1 cellular context compared by ENCODE assay signal in genomic region chr17:62965149-62965648, GRCh38.
TF ChIP-seq lines count a peak whose summit lies in the region.

No MANE protein-coding gene starts in this region.

TF ChIP-seq in K562, 482 proteins besides CTCF, POLR2A, EP300 and RAD21 (continued from another document):
- TF ChIP-seq MLLT1 (IDR thresholded peaks at IDR 0.05) (peak in 1 of 2 experiments; percentile 46; a peak in 1 of 4 replicates), TEAD1 (CRISPR knock-in tag; IDR thresholded peaks at IDR 0.05) (no peak; a peak in 1 of 4 replicates), TAF15 (IDR thresholded peaks at IDR 0.05; ENCODE audit: low read depth, low read length) (no peak), NRF1 (conservative IDR thresholded peaks at IDR 0.05 in 1 of 2, IDR thresholded peaks at IDR 0.05 in 1 of 2) (no peak), POLR3A (IDR thresholded peaks at IDR 0.05; ENCODE audit: borderline replicate concordance, extremely low read depth, insufficient read depth, insufficient read length) (no peak), TSHZ1 (CRISPR knock-in tag; IDR thresholded peaks at IDR 0.05) (no peak), CREBBP (IDR thresholded peaks at IDR 0.05; ENCODE audit: low read depth, low read length) (no peak), EWSR1 (IDR thresholded peaks at IDR 0.05; ENCODE audit: borderline replicate concordance, low read depth, partially characterized antibody) (peak; percentile 62), SOX6 (IDR thresholded peaks at IDR 0.05) (no peak), FOXP1 (CRISPR knock-in tag; IDR thresholded peaks at IDR 0.05) (no peak), ZNF449 (CRISPR knock-in tag; IDR thresholded peaks at IDR 0.05) (no peak), ZNF699 (CRISPR knock-in tag; IDR thresholded peaks at IDR 0.05; ENCODE audit: insufficient replicate concordance) (no peak), ZFP1 (CRISPR knock-in tag; IDR thresholded peaks at IDR 0.05) (no peak), U2AF1 (optimal IDR thresholded peaks at IDR 0.05; ENCODE audit: low read depth, low read length) (no peak), ZBED1 (IDR thresholded peaks at IDR 0.05) (no peak), GTF2F1 (IDR thresholded peaks at IDR 0.05; ENCODE audit: low read depth, low read length) (no peak), SUPT5H (IDR thresholded peaks at IDR 0.05) (no peak), SRSF9 (IDR thresholded peaks at IDR 0.05; ENCODE audit: borderline replicate concordance, low read depth, low read length) (no peak), KAT7 (CRISPR knock-in tag; IDR thresholded peaks at IDR 0.05; ENCODE audit: borderline replicate concordance) (no peak)
- TF ChIP-seq, protein P1, sequence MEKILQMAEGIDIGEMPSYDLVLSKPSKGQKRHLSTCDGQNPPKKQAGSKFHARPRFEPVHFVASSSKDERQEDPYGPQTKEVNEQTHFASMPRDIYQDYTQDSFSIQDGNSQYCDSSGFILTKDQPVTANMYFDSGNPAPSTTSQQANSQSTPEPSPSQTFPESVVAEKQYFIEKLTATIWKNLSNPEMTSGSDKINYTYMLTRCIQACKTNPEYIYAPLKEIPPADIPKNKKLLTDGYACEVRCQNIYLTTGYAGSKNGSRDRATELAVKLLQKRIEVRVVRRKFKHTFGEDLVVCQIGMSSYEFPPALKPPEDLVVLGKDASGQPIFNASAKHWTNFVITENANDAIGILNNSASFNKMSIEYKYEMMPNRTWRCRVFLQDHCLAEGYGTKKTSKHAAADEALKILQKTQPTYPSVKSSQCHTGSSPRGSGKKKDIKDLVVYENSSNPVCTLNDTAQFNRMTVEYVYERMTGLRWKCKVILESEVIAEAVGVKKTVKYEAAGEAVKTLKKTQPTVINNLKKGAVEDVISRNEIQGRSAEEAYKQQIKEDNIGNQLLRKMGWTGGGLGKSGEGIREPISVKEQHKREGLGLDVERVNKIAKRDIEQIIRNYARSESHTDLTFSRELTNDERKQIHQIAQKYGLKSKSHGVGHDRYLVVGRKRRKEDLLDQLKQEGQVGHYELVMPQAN (IDR thresholded peaks at IDR 0.05; ENCODE audit: borderline replicate concordance), result no peak
- TF ChIP-seq, protein P2, sequence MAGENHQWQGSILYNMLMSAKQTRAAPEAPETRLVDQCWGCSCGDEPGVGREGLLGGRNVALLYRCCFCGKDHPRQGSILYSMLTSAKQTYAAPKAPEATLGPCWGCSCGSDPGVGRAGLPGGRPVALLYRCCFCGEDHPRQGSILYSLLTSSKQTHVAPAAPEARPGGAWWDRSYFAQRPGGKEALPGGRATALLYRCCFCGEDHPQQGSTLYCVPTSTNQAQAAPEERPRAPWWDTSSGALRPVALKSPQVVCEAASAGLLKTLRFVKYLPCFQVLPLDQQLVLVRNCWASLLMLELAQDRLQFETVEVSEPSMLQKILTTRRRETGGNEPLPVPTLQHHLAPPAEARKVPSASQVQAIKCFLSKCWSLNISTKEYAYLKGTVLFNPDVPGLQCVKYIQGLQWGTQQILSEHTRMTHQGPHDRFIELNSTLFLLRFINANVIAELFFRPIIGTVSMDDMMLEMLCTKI (IDR thresholded peaks at IDR 0.05; ENCODE audit: partially characterized antibody), result no peak
- TF ChIP-seq, protein P3, sequence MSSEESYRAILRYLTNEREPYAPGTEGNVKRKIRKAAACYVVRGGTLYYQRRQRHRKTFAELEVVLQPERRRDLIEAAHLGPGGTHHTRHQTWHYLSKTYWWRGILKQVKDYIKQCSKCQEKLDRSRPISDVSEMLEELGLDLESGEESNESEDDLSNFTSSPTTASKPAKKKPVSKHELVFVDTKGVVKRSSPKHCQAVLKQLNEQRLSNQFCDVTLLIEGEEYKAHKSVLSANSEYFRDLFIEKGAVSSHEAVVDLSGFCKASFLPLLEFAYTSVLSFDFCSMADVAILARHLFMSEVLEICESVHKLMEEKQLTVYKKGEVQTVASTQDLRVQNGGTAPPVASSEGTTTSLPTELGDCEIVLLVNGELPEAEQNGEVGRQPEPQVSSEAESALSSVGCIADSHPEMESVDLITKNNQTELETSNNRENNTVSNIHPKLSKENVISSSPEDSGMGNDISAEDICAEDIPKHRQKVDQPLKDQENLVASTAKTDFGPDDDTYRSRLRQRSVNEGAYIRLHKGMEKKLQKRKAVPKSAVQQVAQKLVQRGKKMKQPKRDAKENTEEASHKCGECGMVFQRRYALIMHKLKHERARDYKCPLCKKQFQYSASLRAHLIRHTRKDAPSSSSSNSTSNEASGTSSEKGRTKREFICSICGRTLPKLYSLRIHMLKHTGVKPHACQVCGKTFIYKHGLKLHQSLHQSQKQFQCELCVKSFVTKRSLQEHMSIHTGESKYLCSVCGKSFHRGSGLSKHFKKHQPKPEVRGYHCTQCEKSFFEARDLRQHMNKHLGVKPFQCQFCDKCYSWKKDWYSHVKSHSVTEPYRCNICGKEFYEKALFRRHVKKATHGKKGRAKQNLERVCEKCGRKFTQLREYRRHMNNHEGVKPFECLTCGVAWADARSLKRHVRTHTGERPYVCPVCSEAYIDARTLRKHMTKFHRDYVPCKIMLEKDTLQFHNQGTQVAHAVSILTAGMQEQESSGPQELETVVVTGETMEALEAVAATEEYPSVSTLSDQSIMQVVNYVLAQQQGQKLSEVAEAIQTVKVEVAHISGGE (CRISPR knock-in tag; IDR thresholded peaks at IDR 0.05), result peak in 1 of 3 experiments; percentile 66; a peak in 1 of 6 replicates
- TF ChIP-seq, protein P4, sequence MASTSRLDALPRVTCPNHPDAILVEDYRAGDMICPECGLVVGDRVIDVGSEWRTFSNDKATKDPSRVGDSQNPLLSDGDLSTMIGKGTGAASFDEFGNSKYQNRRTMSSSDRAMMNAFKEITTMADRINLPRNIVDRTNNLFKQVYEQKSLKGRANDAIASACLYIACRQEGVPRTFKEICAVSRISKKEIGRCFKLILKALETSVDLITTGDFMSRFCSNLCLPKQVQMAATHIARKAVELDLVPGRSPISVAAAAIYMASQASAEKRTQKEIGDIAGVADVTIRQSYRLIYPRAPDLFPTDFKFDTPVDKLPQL (IDR thresholded peaks at IDR 0.05; ENCODE audit: extremely low read depth, insufficient read length), result no peak
- TF ChIP-seq, protein P5, sequence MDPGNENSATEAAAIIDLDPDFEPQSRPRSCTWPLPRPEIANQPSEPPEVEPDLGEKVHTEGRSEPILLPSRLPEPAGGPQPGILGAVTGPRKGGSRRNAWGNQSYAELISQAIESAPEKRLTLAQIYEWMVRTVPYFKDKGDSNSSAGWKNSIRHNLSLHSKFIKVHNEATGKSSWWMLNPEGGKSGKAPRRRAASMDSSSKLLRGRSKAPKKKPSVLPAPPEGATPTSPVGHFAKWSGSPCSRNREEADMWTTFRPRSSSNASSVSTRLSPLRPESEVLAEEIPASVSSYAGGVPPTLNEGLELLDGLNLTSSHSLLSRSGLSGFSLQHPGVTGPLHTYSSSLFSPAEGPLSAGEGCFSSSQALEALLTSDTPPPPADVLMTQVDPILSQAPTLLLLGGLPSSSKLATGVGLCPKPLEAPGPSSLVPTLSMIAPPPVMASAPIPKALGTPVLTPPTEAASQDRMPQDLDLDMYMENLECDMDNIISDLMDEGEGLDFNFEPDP (CRISPR knock-in tag; IDR thresholded peaks at IDR 0.05), result no peak
